Comparison of ENCODE assay signal across 17 cellular contexts in the genomic region with DNA sequence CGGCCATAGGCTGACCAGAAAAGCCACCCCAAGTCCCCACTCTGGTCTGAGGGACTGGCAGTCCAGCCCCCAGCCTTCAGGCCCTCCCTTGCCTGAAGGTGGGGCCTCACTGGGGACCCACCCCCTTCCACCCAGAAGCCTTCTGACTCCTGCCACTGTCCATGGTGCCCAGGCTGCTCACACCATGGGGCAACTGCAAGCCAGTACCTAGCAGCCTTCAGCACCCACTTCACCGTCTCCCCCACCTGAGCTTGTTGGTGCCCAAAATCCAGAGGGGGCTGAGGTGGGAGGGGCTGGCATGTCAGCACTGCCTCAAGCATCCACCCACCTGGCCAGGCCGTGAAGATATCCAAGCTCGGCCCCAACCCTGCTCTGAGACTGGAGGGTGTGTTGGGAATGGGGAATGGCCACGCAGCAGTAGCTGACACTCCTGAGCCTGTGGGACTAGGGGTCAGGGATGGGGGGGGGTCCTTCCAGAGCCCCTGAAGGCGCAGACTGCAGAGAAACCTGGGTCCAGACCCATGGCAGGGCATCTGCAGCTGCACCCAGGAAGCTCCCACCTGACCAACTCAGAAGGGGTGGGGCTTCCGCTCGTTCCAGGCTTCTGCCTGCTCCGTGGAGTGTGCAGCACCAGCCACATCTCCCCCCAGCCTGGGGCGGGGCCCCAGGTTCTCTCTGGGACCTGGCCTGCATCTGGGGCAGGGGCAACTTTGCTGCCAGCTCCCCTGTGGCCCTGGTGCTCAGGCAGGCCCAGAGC.
DNase-seq lines count a peak whose midpoint lies in the region; ATAC-seq, FAIRE-seq and TF ChIP-seq lines count a peak whose summit lies in the region.
"Had no signal": no experiment of that assay in that cellular context is flagged by ENCODE, and none has a peak within 500 bp of the region (broad histone marks: within the 10 kb centered on the region; RNA-seq: fewer than 3 reads in every experiment).

No MANE protein-coding gene starts in this region.

- H3K36me3 ChIP-seq in GM23338 (ENCODE audit: insufficient read depth) (no peaks in the 10 kb centered on the region), RWPE2 (ENCODE audit: low read depth) (no peaks in the 10 kb centered on the region), kidney (ENCODE audit: control insufficient read depth in 1 of 2, insufficient read depth in 2 of 2, low read length in 2 of 2) (no peaks in the 10 kb centered on the region)
- H3K36me3 ChIP-seq: SJSA1 had no signal

- peaks cover 2% of the 10 kb centered on the region for H3K27me3 Mint-ChIP-seq in GM23338 (ENCODE audit: insufficient read depth, low read depth, poor library complexity)

- H3K4me3 ChIP-seq in GM23338 = no peak overlapping the region
- H3K4me3 ChIP-seq in RWPE2 (ENCODE audit: severe bottlenecking) = no peak overlapping the region
- no peak overlapping the region for H3K4me3 ChIP-seq in kidney (ENCODE audit: low read length in 2 of 2)
- H3K4me3 ChIP-seq: K562, SJSA1 had no signal

- no peak overlapping the region for H3K9ac ChIP-seq in kidney (ENCODE audit: low read length in 2 of 2)

- H2AFZ ChIP-seq in GM23338 = no peak overlapping the region

- H3K36me3 Mint-ChIP-seq in GM23338 (ENCODE audit: low read depth) = no peaks in the 10 kb centered on the region
- H3K36me3 Mint-ChIP-seq in stimulated activated effector memory CD8-positive, alpha-beta T cell treated with anti-CD3 and anti-CD28 coated beads, Interleukin-12 subunit alpha, Interleukin-12 subunit beta, amount 100 ng/mL, for 72 hours = no peaks in the 10 kb centered on the region

- TF ChIP-seq CTCF in GM23338 (conservative IDR thresholded peaks at IDR 0.05; ENCODE audit: low read depth in 2 of 2) (no peak), RWPE2 (IDR thresholded peaks at IDR 0.05; ENCODE audit: poor library complexity, severe bottlenecking) (no peak), kidney (IDR thresholded peaks at IDR 0.05; ENCODE audit: borderline replicate concordance, extremely low read depth, insufficient read depth) (no peak), GM10266 (IDR thresholded peaks at IDR 0.05; ENCODE audit: control insufficient read depth, insufficient read depth, low read depth, missing control alignments) (no peak)

- intact Hi-C loops in kidney (cut with DNase I) = no loop called here

- no peaks in the 10 kb centered on the region for H3K27me3 ChIP-seq in GM23338 (ENCODE audit: insufficient read depth)
- H3K27me3 ChIP-seq in RWPE2 (ENCODE audit: insufficient read depth, poor library complexity, severe bottlenecking) = peaks cover 3% of the 10 kb centered on the region
- H3K27me3 ChIP-seq: SJSA1 had no signal

- FAIRE-seq in kidney (lab: Jason Lieb, UNC) = no peak
- FAIRE-seq: GM19239, K562 had no signal

- H3K9me3 ChIP-seq in RWPE2 (ENCODE audit: severe bottlenecking) (no peaks in the 10 kb centered on the region), kidney (ENCODE audit: control insufficient read depth in 1 of 2, low read length in 2 of 2) (no peaks in the 10 kb centered on the region)
- H3K9me3 ChIP-seq: SJSA1 had no signal

- peaks cover 5% of the 10 kb centered on the region; the same call in 2 of the 3 replicates for H3K4me1 Mint-ChIP-seq in GM23338
- H3K4me1 Mint-ChIP-seq in stimulated activated effector memory CD8-positive, alpha-beta T cell treated with anti-CD3 and anti-CD28 coated beads, Interleukin-12 subunit alpha, Interleukin-12 subunit beta, amount 100 ng/mL, for 72 hours = no peaks in the 10 kb centered on the region

- H3K4me2 ChIP-seq in GM23338 = no peak overlapping the region

- H3K4me3 Mint-ChIP-seq in GM23338 = no peak overlapping the region
- no peak overlapping the region for H3K4me3 Mint-ChIP-seq in stimulated activated effector memory CD8-positive, alpha-beta T cell treated with anti-CD3 and anti-CD28 coated beads, Interleukin-12 subunit alpha, Interleukin-12 subunit beta, amount 100 ng/mL, for 72 hours

- H3K27ac Mint-ChIP-seq in GM23338 = no peak overlapping the region
- H3K27ac Mint-ChIP-seq in stimulated activated effector memory CD8-positive, alpha-beta T cell treated with anti-CD3 and anti-CD28 coated beads, Interleukin-12 subunit alpha, Interleukin-12 subunit beta, amount 100 ng/mL, for 72 hours = no peak overlapping the region

- H3K27ac ChIP-seq in GM23338 (ENCODE audit: low read depth) = no peak overlapping the region
- H3K27ac ChIP-seq in RWPE2 (ENCODE audit: poor library complexity, severe bottlenecking) = no peak overlapping the region
- H3K27ac ChIP-seq in kidney (ENCODE audit: low read depth in 2 of 2, low read length in 2 of 2) = no peak overlapping the region
- H3K27ac ChIP-seq: SJSA1 had no signal

- H4K20me1 ChIP-seq in GM23338 (replicated peaks; ENCODE audit: insufficient read depth) = no peaks in the 10 kb centered on the region

- H3K79me2 ChIP-seq in GM23338 (replicated peaks; ENCODE audit: insufficient read depth) = no peaks in the 10 kb centered on the region

- no peak for DNase-seq in GM23338 (ENCODE audit: low spot score)
- peak; percentile 34 for DNase-seq in RWPE2 (ENCODE audit: low spot score)
- peak; percentile 44 for DNase-seq in kidney
- no peak for DNase-seq in stimulated activated effector memory CD8-positive, alpha-beta T cell treated with anti-CD3 and anti-CD28 coated beads, Interleukin-12 subunit alpha, Interleukin-12 subunit beta, amount 100 ng/mL, for 72 hours (ENCODE audit: low spot score in 2 of 2)
- no peak for DNase-seq in GM10266 (ENCODE audit: extremely low spot score)
- no peak for DNase-seq in NCI-H1436 treated with DMSO at 0.1 percent for 48 hours (lab: John Stamatoyannopoulos, UW)
- no peak for DNase-seq in RPMI8226
- DNase-seq: ACHN, COR-L47, GF-D8, NCI-H187 treated with DMSO at 0.1 percent for 48 hours, NCI-H2171, NCI-H446, NCI-H69 had no signal

- no peaks in the 10 kb centered on the region for H3K9me2 ChIP-seq in GM23338 (ENCODE audit: insufficient read depth)

- no peak for ATAC-seq in GM23338
- ATAC-seq in RWPE2 (ENCODE audit: low read depth) = no peak
- ATAC-seq in stimulated activated effector memory CD8-positive, alpha-beta T cell treated with anti-CD3 and anti-CD28 coated beads, Interleukin-12 subunit alpha, Interleukin-12 subunit beta, amount 100 ng/mL, for 72 hours = peak; percentile 13
- ATAC-seq: K562 had no signal

- H3K9me3 Mint-ChIP-seq in GM23338 = no peaks in the 10 kb centered on the region
- H3K9me3 Mint-ChIP-seq in stimulated activated effector memory CD8-positive, alpha-beta T cell treated with anti-CD3 and anti-CD28 coated beads, Interleukin-12 subunit alpha, Interleukin-12 subunit beta, amount 100 ng/mL, for 72 hours = peaks cover 9% of the 10 kb centered on the region

- H3K4me1 ChIP-seq in GM23338 (ENCODE audit: insufficient read depth) = peaks cover 4% of the 10 kb centered on the region; the same call in 1 of the 2 replicates
- no peaks in the 10 kb centered on the region for H3K4me1 ChIP-seq in RWPE2 (ENCODE audit: insufficient read depth, poor library complexity, severe bottlenecking)
- H3K4me1 ChIP-seq in kidney (ENCODE audit: control insufficient read depth in 1 of 2, insufficient read depth in 1 of 2, low read depth in 1 of 2, low read length in 2 of 2) = no peaks in the 10 kb centered on the region

- H3F3A ChIP-seq in GM23338 (replicated peaks; ENCODE audit: low read depth) = no peaks in the 10 kb centered on the region

TF ChIP-seq in GM23338, 12 proteins besides CTCF, POLR2A, EP300 and RAD21:
- TF ChIP-seq ZNF114 (CRISPR knock-in tag; IDR thresholded peaks at IDR 0.05) = no peak
- TF ChIP-seq, protein P1, sequence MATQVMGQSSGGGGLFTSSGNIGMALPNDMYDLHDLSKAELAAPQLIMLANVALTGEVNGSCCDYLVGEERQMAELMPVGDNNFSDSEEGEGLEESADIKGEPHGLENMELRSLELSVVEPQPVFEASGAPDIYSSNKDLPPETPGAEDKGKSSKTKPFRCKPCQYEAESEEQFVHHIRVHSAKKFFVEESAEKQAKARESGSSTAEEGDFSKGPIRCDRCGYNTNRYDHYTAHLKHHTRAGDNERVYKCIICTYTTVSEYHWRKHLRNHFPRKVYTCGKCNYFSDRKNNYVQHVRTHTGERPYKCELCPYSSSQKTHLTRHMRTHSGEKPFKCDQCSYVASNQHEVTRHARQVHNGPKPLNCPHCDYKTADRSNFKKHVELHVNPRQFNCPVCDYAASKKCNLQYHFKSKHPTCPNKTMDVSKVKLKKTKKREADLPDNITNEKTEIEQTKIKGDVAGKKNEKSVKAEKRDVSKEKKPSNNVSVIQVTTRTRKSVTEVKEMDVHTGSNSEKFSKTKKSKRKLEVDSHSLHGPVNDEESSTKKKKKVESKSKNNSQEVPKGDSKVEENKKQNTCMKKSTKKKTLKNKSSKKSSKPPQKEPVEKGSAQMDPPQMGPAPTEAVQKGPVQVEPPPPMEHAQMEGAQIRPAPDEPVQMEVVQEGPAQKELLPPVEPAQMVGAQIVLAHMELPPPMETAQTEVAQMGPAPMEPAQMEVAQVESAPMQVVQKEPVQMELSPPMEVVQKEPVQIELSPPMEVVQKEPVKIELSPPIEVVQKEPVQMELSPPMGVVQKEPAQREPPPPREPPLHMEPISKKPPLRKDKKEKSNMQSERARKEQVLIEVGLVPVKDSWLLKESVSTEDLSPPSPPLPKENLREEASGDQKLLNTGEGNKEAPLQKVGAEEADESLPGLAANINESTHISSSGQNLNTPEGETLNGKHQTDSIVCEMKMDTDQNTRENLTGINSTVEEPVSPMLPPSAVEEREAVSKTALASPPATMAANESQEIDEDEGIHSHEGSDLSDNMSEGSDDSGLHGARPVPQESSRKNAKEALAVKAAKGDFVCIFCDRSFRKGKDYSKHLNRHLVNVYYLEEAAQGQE (IDR thresholded peaks at IDR 0.05; ENCODE audit: unreplicated experiment) = peak; percentile 59

Comparison
In these comparisons a context has a peak if more than half of its experiments do, and no peak if none do; other contexts are left out.
1. DNase-seq: peak in RWPE2 (single experiment) and kidney (single experiment); none in GM23338 (single experiment), stimulated activated effector memory CD8-positive, alpha-beta T cell treated with anti-CD3 and anti-CD28 coated beads, Interleukin-12 subunit alpha, Interleukin-12 subunit beta, amount 100 ng/mL, for 72 hours (0 of 2), GM10266 (single experiment), NCI-H1436 treated with DMSO at 0.1 percent for 48 hours (single experiment) and RPMI8226 (single experiment).